24 cellular contexts compared by ENCODE assay signal in genomic region chr2:133720429-133720828, GRCh38.
"Had no signal": no experiment of that assay in that cellular context is flagged by ENCODE, and none has a peak within 500 bp of the region (broad histone marks: within the 10 kb centered on the region; RNA-seq: fewer than 3 reads in every experiment).

No MANE protein-coding gene starts in this region.

- DNase-seq: colonic mucosa; cortex of kidney; dermis blood vessel endothelial cell; dorsolateral prefrontal cortex; effector CD4-positive, alpha-beta T cell; effector CD8-positive, alpha-beta T cell; effector memory CD4-positive, alpha-beta T cell; effector memory CD8-positive, alpha-beta T cell; endodermal cell; erythroblast; esophagus squamous epithelium; foreskin fibroblast; foreskin keratinocyte; foreskin melanocyte; gastrocnemius medialis; glutamatergic neuron; head of caudate nucleus; heart left ventricle; heart right ventricle had no signal

- H3K27ac ChIP-seq: colonic mucosa, coronary artery, dorsolateral prefrontal cortex, epithelial cell of prostate, esophagus squamous epithelium, foreskin keratinocyte, gastrocnemius medialis, heart left ventricle, heart right ventricle had no signal

- H3K4me3 ChIP-seq: colonic mucosa, coronary artery, dorsolateral prefrontal cortex, esophagus muscularis mucosa, esophagus squamous epithelium, gastrocnemius medialis, gastroesophageal sphincter, heart left ventricle, heart right ventricle had no signal

- ATAC-seq: effector memory CD8-positive, alpha-beta T cell; esophagus mucosa; foreskin keratinocyte; gastrocnemius medialis; gastroesophageal sphincter; heart left ventricle; heart right ventricle had no signal

- H3K9me3 ChIP-seq: colonic mucosa, esophagus muscularis mucosa, esophagus squamous epithelium, gastrocnemius medialis, gastroesophageal sphincter had no signal

- H3K36me3 ChIP-seq: colonic mucosa, esophagus muscularis mucosa, esophagus squamous epithelium, gastrocnemius medialis, gastroesophageal sphincter, heart left ventricle, heart right ventricle had no signal

- H3K4me1 ChIP-seq: colonic mucosa, esophagus squamous epithelium, gastrocnemius medialis had no signal

- H3K27me3 ChIP-seq: colonic mucosa, dorsolateral prefrontal cortex, esophagus muscularis mucosa, esophagus squamous epithelium, foreskin keratinocyte, gastrocnemius medialis, gastroesophageal sphincter, heart left ventricle, heart right ventricle had no signal
